Comparison of ENCODE assay signal across 1 cellular context in the genomic region with DNA sequence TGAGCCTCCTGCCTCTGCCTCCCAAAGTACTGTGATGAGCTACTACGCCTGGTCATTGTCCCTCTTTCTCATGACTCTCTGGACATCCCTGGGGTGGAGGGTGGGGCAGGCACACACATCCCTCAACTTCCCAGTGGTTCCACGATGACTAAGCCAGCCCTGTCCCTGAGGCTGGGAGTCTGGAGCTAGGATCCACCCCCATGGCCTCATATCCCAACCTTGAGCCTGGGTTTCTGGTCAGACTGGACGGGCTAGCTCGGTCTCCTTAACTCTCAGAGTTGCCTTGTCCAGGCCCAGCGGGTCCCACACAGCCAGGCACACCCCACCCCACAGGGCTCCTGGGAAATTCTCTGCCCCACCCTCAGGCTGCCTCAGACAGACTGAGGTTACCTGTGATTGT.
TF ChIP-seq lines count a peak whose summit lies in the region.

No MANE protein-coding gene starts in this region.

TF ChIP-seq in HepG2, 621 proteins besides CTCF, POLR2A, EP300 and RAD21:
- 0 out of 2 replicates have a peak, but pooled peaks have one; percentile 25 for TF ChIP-seq SAP130 (CRISPR knock-in tag; IDR thresholded peaks at IDR 0.05; ENCODE audit: low read depth)
- TF ChIP-seq, protein P1, sequence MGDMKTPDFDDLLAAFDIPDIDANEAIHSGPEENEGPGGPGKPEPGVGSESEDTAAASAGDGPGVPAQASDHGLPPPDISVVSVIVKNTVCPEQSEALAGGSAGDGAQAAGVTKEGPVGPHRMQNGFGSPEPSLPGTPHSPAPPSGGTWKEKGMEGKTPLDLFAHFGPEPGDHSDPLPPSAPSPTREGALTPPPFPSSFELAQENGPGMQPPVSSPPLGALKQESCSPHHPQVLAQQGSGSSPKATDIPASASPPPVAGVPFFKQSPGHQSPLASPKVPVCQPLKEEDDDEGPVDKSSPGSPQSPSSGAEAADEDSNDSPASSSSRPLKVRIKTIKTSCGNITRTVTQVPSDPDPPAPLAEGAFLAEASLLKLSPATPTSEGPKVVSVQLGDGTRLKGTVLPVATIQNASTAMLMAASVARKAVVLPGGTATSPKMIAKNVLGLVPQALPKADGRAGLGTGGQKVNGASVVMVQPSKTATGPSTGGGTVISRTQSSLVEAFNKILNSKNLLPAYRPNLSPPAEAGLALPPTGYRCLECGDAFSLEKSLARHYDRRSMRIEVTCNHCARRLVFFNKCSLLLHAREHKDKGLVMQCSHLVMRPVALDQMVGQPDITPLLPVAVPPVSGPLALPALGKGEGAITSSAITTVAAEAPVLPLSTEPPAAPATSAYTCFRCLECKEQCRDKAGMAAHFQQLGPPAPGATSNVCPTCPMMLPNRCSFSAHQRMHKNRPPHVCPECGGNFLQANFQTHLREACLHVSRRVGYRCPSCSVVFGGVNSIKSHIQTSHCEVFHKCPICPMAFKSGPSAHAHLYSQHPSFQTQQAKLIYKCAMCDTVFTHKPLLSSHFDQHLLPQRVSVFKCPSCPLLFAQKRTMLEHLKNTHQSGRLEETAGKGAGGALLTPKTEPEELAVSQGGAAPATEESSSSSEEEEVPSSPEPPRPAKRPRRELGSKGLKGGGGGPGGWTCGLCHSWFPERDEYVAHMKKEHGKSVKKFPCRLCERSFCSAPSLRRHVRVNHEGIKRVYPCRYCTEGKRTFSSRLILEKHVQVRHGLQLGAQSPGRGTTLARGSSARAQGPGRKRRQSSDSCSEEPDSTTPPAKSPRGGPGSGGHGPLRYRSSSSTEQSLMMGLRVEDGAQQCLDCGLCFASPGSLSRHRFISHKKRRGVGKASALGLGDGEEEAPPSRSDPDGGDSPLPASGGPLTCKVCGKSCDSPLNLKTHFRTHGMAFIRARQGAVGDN (CRISPR knock-in tag; IDR thresholded peaks at IDR 0.05) = peak; percentile 46
- no peak for TF ChIP-seq PHF8 (CRISPR knock-in tag; IDR thresholded peaks at IDR 0.05)
- peak; percentile 60 for TF ChIP-seq FOSL2 (CRISPR knock-in tag; IDR thresholded peaks at IDR 0.05)
- TF ChIP-seq SMARCE1 (IDR thresholded peaks at IDR 0.05; ENCODE audit: borderline replicate concordance) = no peak
- TF ChIP-seq NFYB (CRISPR knock-in tag; IDR thresholded peaks at IDR 0.05) = no peak
